ENCODE assay signal across 8 cellular contexts in the genomic region with DNA sequence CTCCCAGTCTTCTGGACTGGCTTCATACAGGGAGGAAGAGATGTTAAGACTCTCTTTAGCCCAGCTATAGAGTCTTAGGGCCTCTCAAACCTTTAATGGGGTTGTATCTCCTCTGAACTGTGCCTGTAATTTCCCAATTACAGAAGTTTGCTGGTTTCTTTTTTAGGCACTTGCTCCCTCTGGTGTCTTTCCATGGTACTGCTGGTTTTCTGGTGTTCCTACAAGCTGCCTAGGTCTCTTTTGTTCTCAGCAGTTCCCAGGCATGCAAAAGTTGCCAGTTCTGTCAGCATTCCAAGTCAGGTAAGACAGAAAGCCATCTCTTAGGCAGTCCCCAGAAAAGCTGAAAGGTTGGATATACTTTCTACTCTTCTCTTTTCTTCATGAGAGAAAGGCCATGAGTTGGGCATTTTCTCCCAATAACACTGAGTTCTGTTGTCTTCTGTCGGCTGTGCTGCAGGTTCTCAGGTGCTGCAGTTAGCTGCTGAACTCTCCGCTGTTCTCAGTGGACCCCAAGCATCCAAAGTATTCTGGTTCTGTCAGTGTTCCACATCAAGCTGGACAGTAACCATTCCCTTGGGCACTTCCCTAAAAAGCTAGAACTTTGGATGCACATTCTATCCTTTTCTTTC. TPM values are rescaled to one million over a fixed set of nuclear protein-coding genes. Genes with fewer than 3 reads are reported as not detected.
DNase-seq lines count a peak whose midpoint lies in the region; ATAC-seq and TF ChIP-seq lines count a peak whose summit lies in the region.

No MANE protein-coding gene starts in this region.

- no peaks in the 10 kb centered on the region for H3K23me2 ChIP-seq in H9 (ENCODE audit: insufficient read length, low read depth, low read length, poor library complexity, severe bottlenecking)

- no peak for ATAC-seq in GM18861 (IDR thresholded peaks at IDR 0.05; ENCODE audit: unreplicated experiment)
- no peak for ATAC-seq in GM21723 (IDR thresholded peaks at IDR 0.05; ENCODE audit: unreplicated experiment)

- intact Hi-C loops in spleen (cut with DNase I; ENCODE audit: low total_unique reads), result no loop called here

- peaks cover 4% of the 10 kb centered on the region for H4K20me1 ChIP-seq in H9 (ENCODE audit: control insufficient read depth, insufficient read depth, insufficient read length)

- no peak overlapping the region for H3K18ac ChIP-seq in H9 (ENCODE audit: insufficient read length, low read depth, low read length)

- TF ChIP-seq CTCF in H9 (conservative IDR thresholded peaks at IDR 0.05) (peak; percentile 81), spleen (IDR thresholded peaks at IDR 0.05 in 8 of 11, conservative IDR thresholded peaks at IDR 0.05 in 3 of 11) (peak; percentile 41 to 86 (median 68))

- no peak overlapping the region for H2BK5ac ChIP-seq in H9 (ENCODE audit: insufficient read length, low read length)

- no peaks in the 10 kb centered on the region for H3K9me3 ChIP-seq in H9 (ENCODE audit: control insufficient read depth, low read depth, low read length)
- H3K9me3 ChIP-seq in spleen, result peaks cover 0 to 31% (median 27%) of the 10 kb centered on the region in 8 donors

- H3K4me3 ChIP-seq in spleen, result no peak overlapping the region

- H3K79me2 ChIP-seq in H9 (ENCODE audit: insufficient read depth, low read length), result no peaks in the 10 kb centered on the region

- H4K91ac ChIP-seq in H9 (ENCODE audit: insufficient read length, low read depth, low read length), result no peak overlapping the region

- no peak overlapping the region for H3K9ac ChIP-seq in H9 (ENCODE audit: extremely low read depth, insufficient read length, low read length)

- no peaks in the 10 kb centered on the region for H3K79me1 ChIP-seq in H9 (ENCODE audit: insufficient read depth, low read depth, low read length, poor library complexity, severe bottlenecking)

- H3K56ac ChIP-seq in H9 (ENCODE audit: insufficient read length, low read depth, low read length), result no peak overlapping the region

- H2BK12ac ChIP-seq in H9 (ENCODE audit: insufficient read length, low read depth, low read length), result no peak overlapping the region

- peaks cover 0 to 29% (median 2%) of the 10 kb centered on the region in 6 donors for H3K36me3 ChIP-seq in spleen

- no peak overlapping the region for H3T11ph ChIP-seq in H9 (ENCODE audit: low read length)

- no peak overlapping the region for H4K5ac ChIP-seq in H9 (ENCODE audit: insufficient read length, low read depth, low read length)

- H2AK5ac ChIP-seq in H9 (ENCODE audit: insufficient read length, low read length), result no peak overlapping the region

- H3K27me3 Mint-ChIP-seq in H9 (ENCODE audit: low read depth), result no peaks in the 10 kb centered on the region

- H2BK120ac ChIP-seq in H9 (ENCODE audit: low read depth, low read length, poor library complexity, severe bottlenecking), result no peak overlapping the region

- H3K27ac ChIP-seq in H9 (ENCODE audit: insufficient read length, low read depth, low read length) (no peak overlapping the region), spleen (no peak overlapping the region)

- H3K27ac Mint-ChIP-seq in H9, result no peak overlapping the region

- TF ChIP-seq POLR2A in spleen (IDR thresholded peaks at IDR 0.05), result no peak

- H3K4ac ChIP-seq in H9 (ENCODE audit: low read depth, low read length), result no peak overlapping the region

- no CpG with 5 or more reads among the region's 2 CpGs for WGBS in H9 (ENCODE audit: extremely low coverage, insufficient read length, low lambda C conversion rate)
- 91 to 93% (median 92%) methylated on average over 2 of the region's 2 CpGs for WGBS in spleen, 5 donors

- H3K36me3 Mint-ChIP-seq in H9 (ENCODE audit: insufficient read depth in 1 of 3, low read depth in 3 of 3), result peaks cover 10 to 27% (median 12%) of the 10 kb centered on the region in 3 experiments

- no peak overlapping the region for H3K14ac ChIP-seq in H9 (ENCODE audit: insufficient read depth, low read length)

- H2AFZ ChIP-seq in H9 (ENCODE audit: low read length), result no peak overlapping the region

- H3K4me3 Mint-ChIP-seq in H9, result no peak overlapping the region

- H3K23ac ChIP-seq in H9 (ENCODE audit: insufficient read length, low read depth, low read length), result no peak overlapping the region

- H3K27me3 ChIP-seq in H9 (ENCODE audit: insufficient read depth, low read length), result no peaks in the 10 kb centered on the region
- no peaks in the 10 kb centered on the region for H3K27me3 ChIP-seq in spleen (replicated peaks in 1 of 7)

- 0 out of 2 replicates have a peak, but pooled peaks cover 2% of the 10 kb centered on the region for H3K4me1 ChIP-seq in H9 (ENCODE audit: insufficient read depth, low read length)
- peaks cover 0 to 5% (median 0%) of the 10 kb centered on the region in 6 donors for H3K4me1 ChIP-seq in spleen

- H2BK15ac ChIP-seq in H9 (ENCODE audit: low read depth, low read length), result no peak overlapping the region

- H3K4me2 ChIP-seq in H9 (ENCODE audit: insufficient read depth, insufficient read length, low read length), result no peak overlapping the region

- no peak overlapping the region for H2BK20ac ChIP-seq in H9 (ENCODE audit: low read depth, low read length, poor library complexity, severe bottlenecking)

- DNase-seq in DMS53 (lab: John Stamatoyannopoulos, UW), result peak; percentile 69
- DNase-seq in H9, result peak; percentile 76
- DNase-seq in NCI-H82 (lab: John Stamatoyannopoulos, UW), result peak; percentile 79
- DNase-seq in activated T-cell treated with anti-CD3 and anti-CD28 coated beads for 4 hours, result peak; percentile 28
- DNase-seq in glomerular visceral epithelial cell (ENCODE audit: extremely low spot score), result peak; percentile 63
- DNase-seq in spleen, result no peak

- peaks cover 24 to 33% of the 10 kb centered on the region in 2 experiments for H3K9me3 Mint-ChIP-seq in H9

- peaks cover 4 to 5% of the 10 kb centered on the region in 2 experiments; a peak in 2 of 4 replicates for H3K4me1 Mint-ChIP-seq in H9

- H4K8ac ChIP-seq in H9 (replicated peaks; ENCODE audit: insufficient read length, low read depth, low read length), result no peak overlapping the region

RNA-seq across cellular contexts. Expression of gene EHHADH, which starts 54.4 kb away (rescaled TPM):
- total RNA-seq in H9 (2021) (2.1 and 2.7 TPM in 2 replicates), spleen (10 to 100 TPM in 4 of 7 donors, 1 to 10 TPM in 3; 3.9 to 18.9 (median 10.1) TPM)
- 1 to 10 TPM; 1.3 to 2.5 (median 1.8) TPM for polyA plus RNA-seq in spleen

RNA-seq across cellular contexts. Expression of gene MAP3K13, which starts 54.7 kb away (rescaled TPM):
- total RNA-seq in H9 (2021) (9.5 and 10.6 TPM in 2 replicates), spleen (10 to 100 TPM; 13.2 to 20.9 (median 16.6) TPM)
- polyA plus RNA-seq in spleen, result 10 to 100 TPM; 13.9 to 20.1 (median 14.9) TPM
